In the genomic region with DNA sequence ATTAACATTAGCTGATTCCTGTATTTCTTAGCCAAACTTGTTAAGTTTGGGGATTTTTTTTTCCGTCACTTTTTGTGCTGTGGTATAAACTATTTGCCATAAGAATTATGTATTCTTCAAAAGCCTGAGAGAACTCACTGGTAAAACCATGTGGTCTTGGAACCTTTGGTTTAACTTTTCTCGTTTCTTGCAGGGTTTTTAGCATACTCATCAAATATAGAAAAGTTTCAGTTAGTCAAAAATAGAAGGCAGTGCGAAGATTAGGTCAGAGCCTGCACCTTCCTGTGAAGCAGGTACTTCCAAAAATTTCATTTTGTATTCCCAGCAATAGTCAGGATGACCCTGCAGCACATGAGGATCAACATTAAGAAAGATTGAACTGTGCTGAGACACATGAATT, we compare ENCODE assay signal across 27 cellular contexts.
"Had no signal": no experiment of that assay in that cellular context is flagged by ENCODE, and none has a peak within 500 bp of the region (broad histone marks: within the 10 kb centered on the region; RNA-seq: fewer than 3 reads in every experiment).

No MANE protein-coding gene starts in this region.

- H3K4me2 ChIP-seq: PC-9 had no signal

- H3K27ac ChIP-seq: cardiac muscle cell, PC-9 had no signal

- ATAC-seq: activated CD8-positive, alpha-beta memory T cell treated with anti-CD3 and anti-CD28 coated beads, Interleukin-2, amount 10 ng/mL, durations not matched to agents 7 days and 5 days; activated naive CD8-positive, alpha-beta T cell treated with anti-CD3 and anti-CD28 coated beads, Interleukin-2, amount 50 U/mL, for 24 hours had no signal

- H2AFZ ChIP-seq: PC-9 had no signal

- H3K4me3 ChIP-seq: cardiac muscle cell, PC-9 had no signal

- H3K27me3 ChIP-seq: cardiac muscle cell had no signal

- DNase-seq: activated CD4-positive, alpha-beta memory T cell treated with anti-CD3 and anti-CD28 coated beads, Interleukin-2, amount 10 ng/mL, durations not matched to agents 7 days and 5 days; activated CD4-positive, alpha-beta T cell treated with anti-CD3 and anti-CD28 coated beads for 1 hour; activated CD4-positive, alpha-beta T cell treated with anti-CD3 and anti-CD28 coated beads for 48 hours; activated CD4-positive, CD25-positive, alpha-beta regulatory T cell; activated CD8-positive, alpha-beta memory T cell treated with anti-CD3 and anti-CD28 coated beads for 24 hours; activated CD8-positive, alpha-beta memory T cell treated with anti-CD3 and anti-CD28 coated beads, Interleukin-2, amount 10 ng/mL, durations not matched to agents 7 days and 5 days; activated CD8-positive, alpha-beta memory T cell treated with anti-CD3 and anti-CD28 coated beads, Interleukin-2, amount 50 U/mL, for 48 hours; activated effector memory CD4-positive, alpha-beta T cell treated with Interleukin-2 at 50 U/mL for 16 hours; activated naive CD4-positive, alpha-beta T cell treated with anti-CD3 and anti-CD28 coated beads, Interleukin-2, amount 10 ng/mL, durations not matched to agents 7 days and 5 days; activated naive CD8-positive, alpha-beta T cell treated with anti-CD3 and anti-CD28 coated beads, Interleukin-2, amount 50 U/mL, for 24 hours; activated T-cell treated with anti-CD3 and anti-CD28 coated beads, Interleukin-2, amount 50 U/mL, for 48 hours; aorta; NCI-H1105 treated with DMSO at 0.1 percent for 48 hours; NCI-H1436; NCI-H1694; NCI-H1930; NCI-H2081 treated with DMSO at 0.1 percent for 48 hours; NCI-H345; NCI-H524 treated with DMSO at 0.1 percent for 48 hours; PC-9; Right ventricle myocardium superior; T1000; WERI-Rb-1 had no signal

- H3K36me3 Mint-ChIP-seq: activated CD8-positive, alpha-beta memory T cell treated with anti-CD3 and anti-CD28 coated beads, Interleukin-2, amount 10 ng/mL, durations not matched to agents 7 days and 5 days; activated naive CD4-positive, alpha-beta T cell treated with anti-CD3 and anti-CD28 coated beads, Interleukin-2, amount 10 ng/mL, durations not matched to agents 7 days and 5 days had no signal

- H3K27me3 Mint-ChIP-seq: central memory CD8-positive, alpha-beta T cell had no signal

- FAIRE-seq: RCC 7860 had no signal

- H3K9me3 Mint-ChIP-seq: activated CD4-positive, alpha-beta memory T cell treated with anti-CD3 and anti-CD28 coated beads, Interleukin-2, amount 10 ng/mL, durations not matched to agents 7 days and 5 days; activated naive CD4-positive, alpha-beta T cell treated with anti-CD3 and anti-CD28 coated beads, Interleukin-2, amount 10 ng/mL, durations not matched to agents 7 days and 5 days; activated naive CD8-positive, alpha-beta T cell treated with anti-CD3 and anti-CD28 coated beads, Interleukin-2, amount 50 U/mL, for 24 hours; central memory CD8-positive, alpha-beta T cell had no signal

- H3K27ac Mint-ChIP-seq: activated CD4-positive, alpha-beta memory T cell treated with anti-CD3 and anti-CD28 coated beads, Interleukin-2, amount 10 ng/mL, durations not matched to agents 7 days and 5 days; activated CD8-positive, alpha-beta memory T cell treated with anti-CD3 and anti-CD28 coated beads, Interleukin-2, amount 10 ng/mL, durations not matched to agents 7 days and 5 days; activated naive CD4-positive, alpha-beta T cell treated with anti-CD3 and anti-CD28 coated beads, Interleukin-2, amount 10 ng/mL, durations not matched to agents 7 days and 5 days; activated naive CD8-positive, alpha-beta T cell; activated naive CD8-positive, alpha-beta T cell treated with anti-CD3 and anti-CD28 coated beads, Interleukin-2, amount 50 U/mL, for 24 hours had no signal

- H3K36me3 ChIP-seq: cardiac muscle cell, WERI-Rb-1 had no signal

- H3K4me1 Mint-ChIP-seq: activated naive CD4-positive, alpha-beta T cell treated with anti-CD3 and anti-CD28 coated beads, Interleukin-2, amount 10 ng/mL, durations not matched to agents 7 days and 5 days; activated naive CD8-positive, alpha-beta T cell treated with anti-CD3 and anti-CD28 coated beads, Interleukin-2, amount 50 U/mL, for 24 hours had no signal

- H3K4me3 Mint-ChIP-seq: activated CD4-positive, alpha-beta memory T cell treated with anti-CD3 and anti-CD28 coated beads, Interleukin-2, amount 10 ng/mL, durations not matched to agents 7 days and 5 days; activated CD8-positive, alpha-beta memory T cell treated with anti-CD3 and anti-CD28 coated beads, Interleukin-2, amount 10 ng/mL, durations not matched to agents 7 days and 5 days; activated naive CD4-positive, alpha-beta T cell treated with anti-CD3 and anti-CD28 coated beads, Interleukin-2, amount 10 ng/mL, durations not matched to agents 7 days and 5 days; activated naive CD8-positive, alpha-beta T cell; activated naive CD8-positive, alpha-beta T cell treated with anti-CD3 and anti-CD28 coated beads, Interleukin-2, amount 50 U/mL, for 24 hours; central memory CD8-positive, alpha-beta T cell had no signal
